ENCODE assay signal across 27 cellular contexts in the genomic region with DNA sequence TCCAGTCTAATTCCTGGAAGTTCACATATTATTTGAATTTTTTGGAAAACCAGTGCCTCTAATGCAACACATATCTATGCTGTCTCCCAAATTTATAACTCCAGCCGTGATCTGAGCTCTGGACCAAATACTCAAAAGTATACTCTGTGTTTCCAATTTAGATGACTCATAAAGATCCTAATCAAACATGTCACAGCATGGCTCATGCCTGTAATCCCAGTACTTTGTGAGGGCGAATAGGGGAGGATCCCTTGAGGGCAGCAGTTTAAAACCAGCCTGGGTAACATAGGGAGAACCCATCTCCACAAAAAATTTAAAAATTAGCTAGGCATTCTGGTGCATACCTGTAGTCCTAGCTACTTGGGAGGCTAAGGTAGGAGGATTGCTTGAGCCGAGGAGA.
"Had no signal": no experiment of that assay in that cellular context is flagged by ENCODE, and none has a peak within 500 bp of the region (broad histone marks: within the 10 kb centered on the region; RNA-seq: fewer than 3 reads in every experiment).

No MANE protein-coding gene starts in this region.

- DNase-seq: activated CD4-positive, alpha-beta T cell treated with anti-CD3 and anti-CD28 coated beads for 48 hours; activated CD4-positive, alpha-beta T cell treated with anti-CD3 and anti-CD28 coated beads, Interleukin-2, amount 50 U/mL, for 4 hours; activated CD8-positive, alpha-beta memory T cell treated with anti-CD3 and anti-CD28 coated beads, Interleukin-2, amount 10 ng/mL, durations not matched to agents 7 days and 5 days; activated effector memory CD4-positive, alpha-beta T cell treated with anti-CD3 and anti-CD28 coated beads, Interleukin-2, amount 50 U/mL, for 16 hours; activated naive CD4-positive, alpha-beta T cell treated with Interleukin-2 at 50 U/mL for 16 hours; activated naive CD8-positive, alpha-beta T cell treated with anti-CD3 and anti-CD28 coated beads, Interleukin-2, amount 50 U/mL, for 24 hours; activated T-cell treated with anti-CD3 and anti-CD28 coated beads, Interleukin-2, amount 50 U/mL, for 24 hours; amygdala; brain microvascular endothelial cell; caudate nucleus; IMR-90; Kasumi-1; KBM-7; MV-4-11; NCI-H1092 treated with DMSO at 0.1 percent for 48 hours; NCI-H1436; NCI-H1694 treated with DMSO at 0.1 percent for 48 hours; NCI-H2029 treated with DMSO at 0.1 percent for 48 hours; NCI-H446; NCI-H524; NCI-H748 treated with DMSO at 0.1 percent for 48 hours; Peyer's patch; SK-N-SH; T-helper 1 cell had no signal

- H3K4me2 ChIP-seq: SK-N-SH had no signal

- H3K9ac ChIP-seq: SK-N-SH had no signal

- H3K27ac ChIP-seq: brain microvascular endothelial cell, Peyer's patch had no signal

- H3K9me3 ChIP-seq: Peyer's patch, SK-N-SH had no signal

- H3K36me3 ChIP-seq: brain microvascular endothelial cell, Peyer's patch had no signal

- H3K4me3 ChIP-seq: Peyer's patch had no signal

- H3K27me3 ChIP-seq: brain microvascular endothelial cell, Peyer's patch had no signal

- ATAC-seq: activated CD4-positive, CD25-positive, alpha-beta regulatory T cell treated with anti-CD3 and anti-CD28 coated beads, Interleukin-2, amount 50 U/mL, for 24 hours; activated CD8-positive, alpha-beta memory T cell treated with anti-CD3 and anti-CD28 coated beads, Interleukin-2, amount 10 ng/mL, durations not matched to agents 7 days and 5 days; activated naive CD4-positive, alpha-beta T cell treated with anti-CD3 and anti-CD28 coated beads, Interleukin-2, amount 50 U/mL, for 72 hours; activated naive CD8-positive, alpha-beta T cell treated with anti-CD3 and anti-CD28 coated beads, Interleukin-2, amount 50 U/mL, for 24 hours; Right ventricle myocardium inferior had no signal

- H3K4me1 ChIP-seq: Peyer's patch had no signal
